ENCODE assay signal across 1 cellular context in genomic region chr12:79983492-79983891, GRCh38.
TF ChIP-seq lines count a peak whose summit lies in the region.

No MANE protein-coding gene starts in this region.

TF ChIP-seq in GM23338, 12 proteins besides CTCF, POLR2A, EP300 and RAD21:
- TF ChIP-seq ZNF462 (CRISPR knock-in tag; IDR thresholded peaks at IDR 0.05) (no peak), CREB1 (CRISPR knock-in tag; IDR thresholded peaks at IDR 0.05; ENCODE audit: low read depth) (no peak), EZH2phosphoT487 (IDR thresholded peaks at IDR 0.05; ENCODE audit: unreplicated experiment) (no peak), NANOG (IDR thresholded peaks at IDR 0.05; ENCODE audit: borderline replicate concordance) (no peak), JUNB (IDR thresholded peaks at IDR 0.05; ENCODE audit: unreplicated experiment) (no peak), EZH2 (IDR thresholded peaks at IDR 0.05; ENCODE audit: low read depth, unreplicated experiment) (no peak), ZNF114 (CRISPR knock-in tag; IDR thresholded peaks at IDR 0.05) (no peak), ZNF331 (CRISPR knock-in tag; IDR thresholded peaks at IDR 0.05; ENCODE audit: low read depth) (no peak), STAT1 (IDR thresholded peaks at IDR 0.05; ENCODE audit: unreplicated experiment) (no peak)
- TF ChIP-seq, protein P1, sequence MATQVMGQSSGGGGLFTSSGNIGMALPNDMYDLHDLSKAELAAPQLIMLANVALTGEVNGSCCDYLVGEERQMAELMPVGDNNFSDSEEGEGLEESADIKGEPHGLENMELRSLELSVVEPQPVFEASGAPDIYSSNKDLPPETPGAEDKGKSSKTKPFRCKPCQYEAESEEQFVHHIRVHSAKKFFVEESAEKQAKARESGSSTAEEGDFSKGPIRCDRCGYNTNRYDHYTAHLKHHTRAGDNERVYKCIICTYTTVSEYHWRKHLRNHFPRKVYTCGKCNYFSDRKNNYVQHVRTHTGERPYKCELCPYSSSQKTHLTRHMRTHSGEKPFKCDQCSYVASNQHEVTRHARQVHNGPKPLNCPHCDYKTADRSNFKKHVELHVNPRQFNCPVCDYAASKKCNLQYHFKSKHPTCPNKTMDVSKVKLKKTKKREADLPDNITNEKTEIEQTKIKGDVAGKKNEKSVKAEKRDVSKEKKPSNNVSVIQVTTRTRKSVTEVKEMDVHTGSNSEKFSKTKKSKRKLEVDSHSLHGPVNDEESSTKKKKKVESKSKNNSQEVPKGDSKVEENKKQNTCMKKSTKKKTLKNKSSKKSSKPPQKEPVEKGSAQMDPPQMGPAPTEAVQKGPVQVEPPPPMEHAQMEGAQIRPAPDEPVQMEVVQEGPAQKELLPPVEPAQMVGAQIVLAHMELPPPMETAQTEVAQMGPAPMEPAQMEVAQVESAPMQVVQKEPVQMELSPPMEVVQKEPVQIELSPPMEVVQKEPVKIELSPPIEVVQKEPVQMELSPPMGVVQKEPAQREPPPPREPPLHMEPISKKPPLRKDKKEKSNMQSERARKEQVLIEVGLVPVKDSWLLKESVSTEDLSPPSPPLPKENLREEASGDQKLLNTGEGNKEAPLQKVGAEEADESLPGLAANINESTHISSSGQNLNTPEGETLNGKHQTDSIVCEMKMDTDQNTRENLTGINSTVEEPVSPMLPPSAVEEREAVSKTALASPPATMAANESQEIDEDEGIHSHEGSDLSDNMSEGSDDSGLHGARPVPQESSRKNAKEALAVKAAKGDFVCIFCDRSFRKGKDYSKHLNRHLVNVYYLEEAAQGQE (IDR thresholded peaks at IDR 0.05; ENCODE audit: unreplicated experiment) = no peak
